21 cellular contexts compared by ENCODE assay signal in the genomic region with DNA sequence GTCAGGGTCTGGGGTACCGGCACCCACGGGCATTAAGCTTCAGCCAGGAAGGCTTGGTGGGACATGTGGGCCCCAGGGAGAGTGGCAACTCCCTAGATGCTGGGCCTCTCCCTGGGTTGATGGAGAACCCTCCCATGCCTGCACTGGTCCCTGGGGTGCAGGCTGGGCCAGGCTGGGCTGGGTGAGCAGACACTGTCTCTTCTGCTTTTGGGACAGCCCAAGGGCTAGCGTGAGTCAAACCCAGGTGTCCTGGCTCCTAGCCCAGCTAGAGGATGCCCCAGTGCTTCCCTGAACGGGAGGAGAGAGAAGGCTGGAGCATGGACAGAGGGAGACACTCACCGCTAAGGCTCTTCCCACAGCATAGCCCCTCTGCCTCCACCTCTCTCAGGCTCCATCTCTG. TPM values are rescaled to one million over a fixed set of nuclear protein-coding genes. Genes with fewer than 3 reads are reported as not detected.
"Had no signal": no experiment of that assay in that cellular context is flagged by ENCODE, and none has a peak within 500 bp of the region (broad histone marks: within the 10 kb centered on the region; RNA-seq: fewer than 3 reads in every experiment).

No MANE protein-coding gene starts in this region.

- H3K4me1 Mint-ChIP-seq: immature natural killer cell had no signal

- H3K9me3 Mint-ChIP-seq: activated CD8-positive, alpha-beta T cell treated with anti-CD3 and anti-CD28 coated beads for 36 hours; activated naive CD4-positive, alpha-beta T cell treated with anti-CD3 and anti-CD28 coated beads for 36 hours; endodermal cell; immature natural killer cell; naive thymus-derived CD4-positive, alpha-beta T cell; T-cell had no signal

- H3K4me1 ChIP-seq: adrenal gland had no signal

- H3K9me3 ChIP-seq: adrenal gland, upper lobe of left lung had no signal

- H3K36me3 ChIP-seq: adrenal gland, upper lobe of left lung had no signal

- H3K36me3 Mint-ChIP-seq: immature natural killer cell; naive thymus-derived CD4-positive, alpha-beta T cell; T-cell had no signal

- H3K27me3 ChIP-seq: adrenal gland, upper lobe of left lung had no signal

- H3K27ac Mint-ChIP-seq: activated CD8-positive, alpha-beta T cell treated with anti-CD3 and anti-CD28 coated beads for 36 hours; activated naive CD4-positive, alpha-beta T cell treated with anti-CD3 and anti-CD28 coated beads for 36 hours; endodermal cell; immature natural killer cell; progenitor cell of endocrine pancreas had no signal

- H3K4me3 Mint-ChIP-seq: activated CD8-positive, alpha-beta T cell treated with anti-CD3 and anti-CD28 coated beads for 36 hours; activated naive CD4-positive, alpha-beta T cell treated with anti-CD3 and anti-CD28 coated beads for 36 hours; endodermal cell; immature natural killer cell; naive thymus-derived CD4-positive, alpha-beta T cell; T-cell had no signal

- H3K4me3 ChIP-seq: adrenal gland, lung, upper lobe of left lung had no signal

- H3K27me3 Mint-ChIP-seq: activated CD8-positive, alpha-beta T cell treated with anti-CD3 and anti-CD28 coated beads for 36 hours; progenitor cell of endocrine pancreas; T-cell had no signal

- DNase-seq: activated CD4-positive, alpha-beta T cell treated with anti-CD3 and anti-CD28 coated beads for 1 hour; activated CD8-positive, alpha-beta T cell treated with anti-CD3 and anti-CD28 coated beads for 36 hours; activated naive CD4-positive, alpha-beta T cell treated with anti-CD3 and anti-CD28 coated beads for 36 hours; cerebellar nuclear complex; dermis blood vessel endothelial cell; endodermal cell; glutamatergic neuron; immature natural killer cell; left cardiac atrium; naive thymus-derived CD4-positive, alpha-beta T cell; nucleus accumbens; stimulated activated naive CD4-positive, alpha-beta T cell; T-cell; T1000; upper lobe of left lung had no signal

- H3K27ac ChIP-seq: adrenal gland, upper lobe of left lung had no signal

- ATAC-seq: activated CD8-positive, alpha-beta T cell treated with anti-CD3 and anti-CD28 coated beads for 36 hours; left cardiac atrium; naive thymus-derived CD4-positive, alpha-beta T cell; right cardiac atrium; T-cell had no signal

RNA-seq across cellular contexts. Expression of a gene that starts 5.7 kb away (rescaled TPM):
- total RNA-seq: activated CD8-positive, alpha-beta T cell treated with anti-CD3 and anti-CD28 coated beads for 36 hours; activated naive CD4-positive, alpha-beta T cell treated with anti-CD3 and anti-CD28 coated beads for 36 hours; dermis blood vessel endothelial cell; fibroblast of villous mesenchyme; temporal lobe had no signal
- polyA plus RNA-seq: immature natural killer cell had no signal
